In the genomic region with DNA sequence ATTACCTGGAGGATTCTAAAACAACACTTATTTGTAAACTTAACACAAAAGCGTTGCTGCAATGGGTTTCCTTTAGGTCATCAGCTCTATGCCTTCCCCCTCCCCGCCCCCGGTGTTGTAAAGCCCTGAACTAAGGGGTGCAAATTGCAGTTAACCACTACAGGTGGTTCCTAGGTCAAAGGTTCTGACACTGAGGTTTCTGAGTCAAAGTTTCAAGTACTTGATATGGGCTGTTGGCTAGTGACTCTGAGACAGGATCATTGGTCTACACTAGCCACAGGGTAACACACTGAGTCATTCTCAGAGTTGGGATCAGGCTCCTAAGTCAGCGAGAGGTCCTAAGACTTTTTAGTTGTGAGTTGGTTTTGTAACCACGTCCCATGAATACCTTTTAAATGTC, we compare ENCODE assay signal across 9 cellular contexts. TPM values are rescaled to one million over a fixed set of nuclear protein-coding genes. Genes with fewer than 3 reads are reported as not detected.
DNase-seq lines count a peak whose midpoint lies in the region; ATAC-seq, FAIRE-seq and TF ChIP-seq lines count a peak whose summit lies in the region.
"Had no signal": no experiment of that assay in that cellular context is flagged by ENCODE, and none has a peak within 500 bp of the region (broad histone marks: within the 10 kb centered on the region; RNA-seq: fewer than 3 reads in every experiment).

No MANE protein-coding gene starts in this region.

- TF ChIP-seq POLR2A in GM12891 (IDR thresholded peaks at IDR 0.05; ENCODE audit: low read depth, low read length) (no peak), K562 (conservative IDR thresholded peaks at IDR 0.05) (no peak), erythroblast (IDR thresholded peaks at IDR 0.05; ENCODE audit: low read length) (no peak)

- H3K4me2 ChIP-seq in K562 (ENCODE audit: insufficient read depth, low read length) = no peak overlapping the region

- H3K27ac ChIP-seq in K562 (ENCODE audit: extremely low read depth, low read depth, low read length) = no peak overlapping the region

- intact Hi-C loops in K562 (cut with micrococcal nuclease) = no loop called here
- intact Hi-C loops in cardiac septum (cut with DNase I) = no loop called here

- no peak for TF ChIP-seq CTCF in K562 (IDR thresholded peaks at IDR 0.05 in 2 of 3, conservative IDR thresholded peaks at IDR 0.05 in 1 of 3; ENCODE audit: insufficient read depth in 2 of 3, low read depth in 1 of 3, low read length in 3 of 3)

- H4K20me1 ChIP-seq in K562 (replicated peaks; ENCODE audit: control insufficient read depth, insufficient read depth, low read length) = no peaks in the 10 kb centered on the region

- H3K27me3 ChIP-seq in K562 (ENCODE audit: control insufficient read depth in 2 of 2, insufficient read depth in 2 of 2, low read length in 2 of 2) = peaks cover 0 to 9% of the 10 kb centered on the region in 2 experiments; a peak in 1 of 5 replicates

- no peak for TF ChIP-seq EP300 in K562 (IDR thresholded peaks at IDR 0.05; ENCODE audit: low read length)

- H2AFZ ChIP-seq in K562 (ENCODE audit: low read depth, low read length) = no peak overlapping the region

- H3K4me3 ChIP-seq in K562 = no peak overlapping the region

- DNase-seq in GM12891 (ENCODE audit: insufficient read length, low spot score) (peak; percentile 48), K562 (ENCODE audit: extremely low read depth in 1 of 4, low spot score in 3 of 4) (peak in 1 of 4 experiments; percentile 52), cardiac septum (ENCODE audit: low spot score) (no peak), erythroblast (lab: John Stamatoyannopoulos, UW) (no peak), SHP77 (lab: John Stamatoyannopoulos, UW) (no peak)

- CTCF ChIA-PET in K562 (lab: Yijun Ruan, JAX; ENCODE audit: low intra/inter-chr PET ratio) = no interaction called here

- H3K9me3 ChIP-seq in K562 (replicated peaks; ENCODE audit: control insufficient read depth, insufficient read depth, low read depth, low read length) = no peaks in the 10 kb centered on the region

- ATAC-seq in GM19467 (IDR thresholded peaks at IDR 0.05; ENCODE audit: unreplicated experiment) = peak; percentile 73
- ATAC-seq in HG03378 (IDR thresholded peaks at IDR 0.05; ENCODE audit: unreplicated experiment) = peak; percentile 87
- peak; percentile 66 for ATAC-seq in K562
- ATAC-seq in GM21515 (IDR thresholded peaks at IDR 0.05; ENCODE audit: unreplicated experiment) = no peak

- FAIRE-seq in GM12891 (lab: Jason Lieb, UNC) (peak; percentile 45), K562 (lab: Jason Lieb, UNC) (peak; percentile 74)

- no peaks in the 10 kb centered on the region for H3K9me1 ChIP-seq in K562 (ENCODE audit: control insufficient read depth, insufficient read depth, low read length)

- in situ Hi-C loops in K562 (cut with MboI) = no loop called here

- H3K4me1 ChIP-seq in K562 (replicated peaks in 1 of 2; ENCODE audit: control insufficient read depth in 2 of 2, insufficient read depth in 2 of 2, low read length in 2 of 2) = 0 out of 5 replicates have a peak, but pooled peaks cover 0 to 3% of the 10 kb centered on the region in 2 experiments

- no peak for TF ChIP-seq RAD21 in K562 (CRISPR knock-in tag; conservative IDR thresholded peaks at IDR 0.05 in 1 of 2, IDR thresholded peaks at IDR 0.05 in 1 of 2)

- no peak overlapping the region for H3K9ac ChIP-seq in K562 (ENCODE audit: insufficient read depth in 1 of 2, low read depth in 2 of 2, low read length in 2 of 2)

- 2% methylated on average over 5 of the region's 5 CpGs for WGBS in K562 (ENCODE audit: insufficient coverage, low coverage, missing lambda C conversion rate)

- no peaks in the 10 kb centered on the region for H3K79me2 ChIP-seq in K562 (ENCODE audit: control insufficient read depth, insufficient read depth, low read length)

- BruUV-seq in K562 (replicated peaks; lab: Mats Ljungman, UMichigan) = no TSS peak

- no peaks in the 10 kb centered on the region for H3K36me3 ChIP-seq in K562 (ENCODE audit: control insufficient read depth, insufficient read depth, low read length)

- POLR2A ChIA-PET in K562 (lab: Yijun Ruan, JAX) = no interaction called here

TF ChIP-seq in GM12891, 5 proteins besides CTCF, POLR2A, EP300 and RAD21:
- TF ChIP-seq POLR2AphosphoS5 (IDR thresholded peaks at IDR 0.05; ENCODE audit: low read depth, low read length) = no peak
- TF ChIP-seq POU2F2 (IDR thresholded peaks at IDR 0.05; ENCODE audit: low read depth, low read length) = no peak
- TF ChIP-seq TAF1 (IDR thresholded peaks at IDR 0.05; ENCODE audit: low read depth, low read length) = no peak
- TF ChIP-seq PAX5 (IDR thresholded peaks at IDR 0.05; ENCODE audit: insufficient read depth, low read length, severe bottlenecking) = no peak
- TF ChIP-seq SPI1 (IDR thresholded peaks at IDR 0.05; ENCODE audit: low read depth, low read length) = no peak
TF ChIP-seq in GM12891: peak in this region for 0.

TF ChIP-seq in K562, 482 proteins besides CTCF, POLR2A, EP300 and RAD21 (continues in another document):
- 0 out of 4 replicates have a peak, but pooled peaks of 1 of the 2 experiments have one; percentile 27 for TF ChIP-seq RCOR1 (IDR thresholded peaks at IDR 0.05; ENCODE audit: borderline replicate concordance in 1 of 2, low read depth in 2 of 2, low read length in 2 of 2)
- TF ChIP-seq EGR1 (conservative IDR thresholded peaks at IDR 0.05) = peak; percentile 48; the same call in 1 of the 2 replicates
- TF ChIP-seq KDM1A (IDR thresholded peaks at IDR 0.05) = peak; percentile 82 to 84
- TF ChIP-seq HDAC1 (IDR thresholded peaks at IDR 0.05) = no peak
- TF ChIP-seq FOSL1 (tag; conservative IDR thresholded peaks at IDR 0.05) = peak; percentile 69

RNA-seq across cellular contexts. Expression of a gene that starts 15.4 kb away (rescaled TPM):
- 0.22 TPM for polyA plus RNA-seq in GM12891 (2012; ENCODE audit: low read depth, missing spikeins)
- not detected in 2 replicates for total RNA-seq in K562 (2011; cell fraction: chromatin; rRNA removed; ENCODE audit: low replicate concordance)
- total RNA-seq in K562 (2011; cell fraction: nucleolus; rRNA removed) = not detected in 2 replicates
- total RNA-seq in K562 (2011; cell fraction: nucleoplasm; rRNA removed) = not detected in 2 replicates
- not detected in 2 replicates for total RNA-seq in K562 (2014; rRNA removed)
- not detected in 2 replicates for total RNA-seq in K562 (2014; rRNA removed; fragmentation: Illumina TruSeq; extraction: Trizol)
- 0.29 TPM in 1 of 2 replicates, not detected in the other for total RNA-seq in K562 (2015; rRNA removed; fragmentation: Illumina TruSeq; extraction: Trizol)
- total RNA-seq in K562 (2021) = not detected in 2 replicates
- 0.09 TPM in 1 of 2 replicates, not detected in the other for polyA plus RNA-seq in K562 (2011; rRNA removed)
- polyA plus RNA-seq in K562 (2011; cell fraction: cytosol; rRNA removed) = not detected in 2 replicates
- polyA plus RNA-seq in K562 (2011; cell fraction: nucleus; rRNA removed) = not detected in 2 replicates
- polyA plus RNA-seq in K562 (2012) = 0.06 and 0.13 TPM in 2 replicates
- not detected in 2 replicates for polyA plus RNA-seq in K562 (2014; fragmentation: Illumina TruSeq; extraction: Trizol)
- polyA plus RNA-seq in K562 (2014; fragmentation: Nextera tagmentation; extraction: Ambion mirVana) = not detected
- polyA plus RNA-seq in K562 (2014; rRNA removed) = not detected in 2 replicates
- not detected in 2 replicates for polyA minus RNA-seq in K562 (2011; rRNA and poly(A)+ RNA removed)
- polyA minus RNA-seq in K562 (2011; cell fraction: cytosol; rRNA and poly(A)+ RNA removed) = not detected in 2 replicates
- polyA minus RNA-seq in K562 (2011; cell fraction: nucleus; rRNA and poly(A)+ RNA removed) = not detected in 2 replicates
- 0.48 TPM for total RNA-seq in cardiac septum

RNA-seq across cellular contexts. Expression of a gene that starts 36.8 kb away (rescaled TPM):
- polyA plus RNA-seq in GM12891 (2012; ENCODE audit: low read depth, missing spikeins) = 1.1 TPM
- total RNA-seq in K562 (2011; cell fraction: chromatin; rRNA removed; ENCODE audit: low replicate concordance) = 0.32 TPM in 1 of 2 replicates, not detected in the other
- not detected in 2 replicates for total RNA-seq in K562 (2011; cell fraction: nucleolus; rRNA removed)
- 0.46 TPM in 1 of 2 replicates, not detected in the other for total RNA-seq in K562 (2011; cell fraction: nucleoplasm; rRNA removed)
- total RNA-seq in K562 (2014; rRNA removed) (0.14 TPM in 1 of 2 replicates, not detected in the other), K562 (2014; rRNA removed; fragmentation: Illumina TruSeq; extraction: Trizol) (0.15 and 0.19 TPM in 2 replicates), K562 (2015; rRNA removed; fragmentation: Illumina TruSeq; extraction: Trizol) (0.08 TPM in 1 of 2 replicates, not detected in the other), K562 (2021) (0.09 TPM in 1 of 2 replicates, not detected in the other), cardiac septum (not detected)
- polyA plus RNA-seq in K562 (2011; rRNA removed) (0.07 and 0.09 TPM in 2 replicates), K562 (2014; fragmentation: Illumina TruSeq; extraction: Trizol) (0.08 and 0.15 TPM in 2 replicates), K562 (2014; fragmentation: Nextera tagmentation; extraction: Ambion mirVana) (under 1 TPM in 1 of 2 experiments, not detected in 1; 0.27 TPM), K562 (2014; rRNA removed) (0.03 TPM in 1 of 2 replicates, not detected in the other)
- polyA plus RNA-seq in K562 (2011; cell fraction: cytosol; rRNA removed) = 0.09 TPM in 1 of 2 replicates, not detected in the other
- 0.11 and 0.13 TPM in 2 replicates for polyA plus RNA-seq in K562 (2011; cell fraction: nucleus; rRNA removed)
- polyA plus RNA-seq in K562 (2012) = 0.30 and 1.4 TPM in 2 replicates
- 0.07 TPM in 1 of 2 replicates, not detected in the other for polyA minus RNA-seq in K562 (2011; rRNA and poly(A)+ RNA removed)
- polyA minus RNA-seq in K562 (2011; cell fraction: cytosol; rRNA and poly(A)+ RNA removed) = not detected in 2 replicates
- polyA minus RNA-seq in K562 (2011; cell fraction: nucleus; rRNA and poly(A)+ RNA removed) = not detected in 2 replicates
- total RNA-seq: HT-29 had no signal

RNA-seq across cellular contexts. Expression of a gene that starts 56.7 kb away (rescaled TPM):
- polyA plus RNA-seq in GM12891 (2012; ENCODE audit: low read depth, missing spikeins) = 6.7 TPM
- total RNA-seq in K562 (2011; cell fraction: chromatin; rRNA removed; ENCODE audit: low replicate concordance) = 12.0 and 31.2 TPM in 2 replicates
- 9.5 and 10.3 TPM in 2 replicates for total RNA-seq in K562 (2011; cell fraction: nucleolus; rRNA removed)
- 20.5 and 28.5 TPM in 2 replicates for total RNA-seq in K562 (2011; cell fraction: nucleoplasm; rRNA removed)
- 10.4 and 12.3 TPM in 2 replicates for total RNA-seq in K562 (2014; rRNA removed)
- 14.2 and 16.9 TPM in 2 replicates for total RNA-seq in K562 (2014; rRNA removed; fragmentation: Illumina TruSeq; extraction: Trizol)
- total RNA-seq in K562 (2015; rRNA removed; fragmentation: Illumina TruSeq; extraction: Trizol) = 11.5 and 12.1 TPM in 2 replicates
- total RNA-seq in K562 (2021) = 17.6 and 18.6 TPM in 2 replicates
- polyA plus RNA-seq in K562 (2011; rRNA removed) = 15.8 and 18.5 TPM in 2 replicates
- polyA plus RNA-seq in K562 (2011; cell fraction: cytosol; rRNA removed) = 2.9 and 6.0 TPM in 2 replicates
- polyA plus RNA-seq in K562 (2011; cell fraction: nucleus; rRNA removed) = 7.2 and 9.8 TPM in 2 replicates
- polyA plus RNA-seq in K562 (2012) = 12.2 and 19.9 TPM in 2 replicates
- polyA plus RNA-seq in K562 (2014; fragmentation: Illumina TruSeq; extraction: Trizol) = 20.3 and 21.9 TPM in 2 replicates
- 10 to 100 TPM; 14.1 to 14.9 TPM for polyA plus RNA-seq in K562 (2014; fragmentation: Nextera tagmentation; extraction: Ambion mirVana)
- polyA plus RNA-seq in K562 (2014; rRNA removed) = 10.9 and 13.2 TPM in 2 replicates
- polyA minus RNA-seq in K562 (2011; rRNA and poly(A)+ RNA removed) = 21.9 and 31.4 TPM in 2 replicates
- polyA minus RNA-seq in K562 (2011; cell fraction: cytosol; rRNA and poly(A)+ RNA removed) = 4.9 and 6.4 TPM in 2 replicates
- 12.3 and 21.2 TPM in 2 replicates for polyA minus RNA-seq in K562 (2011; cell fraction: nucleus; rRNA and poly(A)+ RNA removed)
- 0.30 TPM for total RNA-seq in cardiac septum
